Comparison of ENCODE assay signal across 18 cellular contexts in genomic region chr17:35016369-35016768, GRCh38.
"Had no signal": no experiment of that assay in that cellular context is flagged by ENCODE, and none has a peak within 500 bp of the region (broad histone marks: within the 10 kb centered on the region; RNA-seq: fewer than 3 reads in every experiment).

No MANE protein-coding gene starts in this region.

- H3K4me1 Mint-ChIP-seq: memory B cell had no signal

- H3K27ac Mint-ChIP-seq: memory B cell, progenitor cell of endocrine pancreas had no signal

- H3K27ac ChIP-seq: esophagus muscularis mucosa, suprapubic skin, uterus had no signal

- H3K4me1 ChIP-seq: uterus had no signal

- H3K36me3 ChIP-seq: uterus had no signal

- DNase-seq: activated CD4-positive, alpha-beta T cell treated with anti-CD3 and anti-CD28 coated beads for 48 hours; activated gamma-delta T cell; activated T-cell treated with anti-CD3 and anti-CD28 coated beads, Interleukin-2, amount 50 U/mL, for 48 hours; hippocampal formation; kidney glomerular epithelial cell; SK-N-SH; stimulated activated CD4-positive, alpha-beta T cell treated with anti-CD3 and anti-CD28 coated beads, Interleukin-12 subunit alpha, Interleukin-12 subunit beta, amount 100 ng/mL, for 4 hours; stimulated activated naive CD8-positive, alpha-beta T cell treated with anti-CD3 and anti-CD28 coated beads, Interleukin-15, amount 100 ng/mL, for 72 hours; trophoblast cell; uterus had no signal

- H3K9ac ChIP-seq: SK-N-SH had no signal

- ATAC-seq: natural killer cell treated with Interleukin-12 subunit alpha and Interleukin-12 subunit beta and Interleukin-15 and Interleukin-18, amount 100 ng/mL, for 72 hours; stimulated activated naive CD8-positive, alpha-beta T cell treated with anti-CD3 and anti-CD28 coated beads, Interleukin-15, amount 100 ng/mL, for 72 hours had no signal

- FAIRE-seq: bronchial epithelial cell, frontal cortex had no signal

- H3K27me3 Mint-ChIP-seq: activated naive CD4-positive, alpha-beta T cell treated with anti-CD3 and anti-CD28 coated beads, Interleukin-2, amount 50 U/mL, for 24 hours; memory B cell; natural killer cell treated with Interleukin-12 subunit alpha and Interleukin-12 subunit beta and Interleukin-15 and Interleukin-18, amount 100 ng/mL, for 72 hours; progenitor cell of endocrine pancreas; stimulated activated naive CD8-positive, alpha-beta T cell treated with anti-CD3 and anti-CD28 coated beads, Interleukin-15, amount 100 ng/mL, for 72 hours had no signal

- H3K4me3 ChIP-seq: esophagus muscularis mucosa, suprapubic skin, uterus had no signal

- H3K27me3 ChIP-seq: esophagus muscularis mucosa, suprapubic skin, uterus had no signal

- H3K4me2 ChIP-seq: SK-N-SH had no signal

- H3K9me3 Mint-ChIP-seq: activated naive CD4-positive, alpha-beta T cell treated with anti-CD3 and anti-CD28 coated beads, Interleukin-2, amount 50 U/mL, for 24 hours; memory B cell; natural killer cell treated with Interleukin-12 subunit alpha and Interleukin-12 subunit beta and Interleukin-15 and Interleukin-18, amount 100 ng/mL, for 72 hours; stimulated activated naive CD8-positive, alpha-beta T cell treated with anti-CD3 and anti-CD28 coated beads, Interleukin-15, amount 100 ng/mL, for 72 hours had no signal

- H3K9me3 ChIP-seq: esophagus muscularis mucosa, SK-N-SH, suprapubic skin, uterus had no signal

- H3K4me3 Mint-ChIP-seq: activated naive CD4-positive, alpha-beta T cell treated with anti-CD3 and anti-CD28 coated beads, Interleukin-2, amount 50 U/mL, for 24 hours; memory B cell; natural killer cell treated with Interleukin-12 subunit alpha and Interleukin-12 subunit beta and Interleukin-15 and Interleukin-18, amount 100 ng/mL, for 72 hours; stimulated activated naive CD8-positive, alpha-beta T cell treated with anti-CD3 and anti-CD28 coated beads, Interleukin-15, amount 100 ng/mL, for 72 hours had no signal
